ENCODE assay signal across 1 cellular context in the genomic region with DNA sequence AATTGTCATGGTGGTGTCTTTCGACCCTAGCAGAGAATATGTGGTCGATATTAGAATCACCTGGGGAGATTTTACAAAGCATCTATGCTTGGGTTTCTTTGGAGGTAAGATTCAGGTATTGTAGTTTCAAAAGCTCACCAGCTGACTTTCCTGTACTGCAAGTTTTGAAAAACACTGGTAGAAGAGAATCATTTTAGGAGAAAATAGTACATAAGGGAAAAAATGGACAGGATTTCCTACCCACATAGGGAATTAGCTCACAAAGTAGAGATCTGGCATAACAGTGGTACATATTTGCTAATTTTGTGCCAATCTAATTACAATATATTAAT.
TF ChIP-seq lines count a peak whose summit lies in the region.

No MANE protein-coding gene starts in this region.

TF ChIP-seq in WTC11, 78 proteins besides CTCF, POLR2A, EP300 and RAD21 (continued from another document):
- no peak for TF ChIP-seq ZNF425 (CRISPR knock-in tag; conservative IDR thresholded peaks at IDR 0.05)
- no peak for TF ChIP-seq ZNF281 (CRISPR knock-in tag; IDR thresholded peaks at IDR 0.05)
- TF ChIP-seq, protein P1, sequence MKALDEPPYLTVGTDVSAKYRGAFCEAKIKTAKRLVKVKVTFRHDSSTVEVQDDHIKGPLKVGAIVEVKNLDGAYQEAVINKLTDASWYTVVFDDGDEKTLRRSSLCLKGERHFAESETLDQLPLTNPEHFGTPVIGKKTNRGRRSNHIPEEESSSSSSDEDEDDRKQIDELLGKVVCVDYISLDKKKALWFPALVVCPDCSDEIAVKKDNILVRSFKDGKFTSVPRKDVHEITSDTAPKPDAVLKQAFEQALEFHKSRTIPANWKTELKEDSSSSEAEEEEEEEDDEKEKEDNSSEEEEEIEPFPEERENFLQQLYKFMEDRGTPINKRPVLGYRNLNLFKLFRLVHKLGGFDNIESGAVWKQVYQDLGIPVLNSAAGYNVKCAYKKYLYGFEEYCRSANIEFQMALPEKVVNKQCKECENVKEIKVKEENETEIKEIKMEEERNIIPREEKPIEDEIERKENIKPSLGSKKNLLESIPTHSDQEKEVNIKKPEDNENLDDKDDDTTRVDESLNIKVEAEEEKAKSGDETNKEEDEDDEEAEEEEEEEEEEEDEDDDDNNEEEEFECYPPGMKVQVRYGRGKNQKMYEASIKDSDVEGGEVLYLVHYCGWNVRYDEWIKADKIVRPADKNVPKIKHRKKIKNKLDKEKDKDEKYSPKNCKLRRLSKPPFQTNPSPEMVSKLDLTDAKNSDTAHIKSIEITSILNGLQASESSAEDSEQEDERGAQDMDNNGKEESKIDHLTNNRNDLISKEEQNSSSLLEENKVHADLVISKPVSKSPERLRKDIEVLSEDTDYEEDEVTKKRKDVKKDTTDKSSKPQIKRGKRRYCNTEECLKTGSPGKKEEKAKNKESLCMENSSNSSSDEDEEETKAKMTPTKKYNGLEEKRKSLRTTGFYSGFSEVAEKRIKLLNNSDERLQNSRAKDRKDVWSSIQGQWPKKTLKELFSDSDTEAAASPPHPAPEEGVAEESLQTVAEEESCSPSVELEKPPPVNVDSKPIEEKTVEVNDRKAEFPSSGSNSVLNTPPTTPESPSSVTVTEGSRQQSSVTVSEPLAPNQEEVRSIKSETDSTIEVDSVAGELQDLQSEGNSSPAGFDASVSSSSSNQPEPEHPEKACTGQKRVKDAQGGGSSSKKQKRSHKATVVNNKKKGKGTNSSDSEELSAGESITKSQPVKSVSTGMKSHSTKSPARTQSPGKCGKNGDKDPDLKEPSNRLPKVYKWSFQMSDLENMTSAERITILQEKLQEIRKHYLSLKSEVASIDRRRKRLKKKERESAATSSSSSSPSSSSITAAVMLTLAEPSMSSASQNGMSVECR (CRISPR knock-in tag; IDR thresholded peaks at IDR 0.05; ENCODE audit: borderline replicate concordance), result no peak
